Comparison of ENCODE assay signal across 9 cellular contexts in the genomic region with DNA sequence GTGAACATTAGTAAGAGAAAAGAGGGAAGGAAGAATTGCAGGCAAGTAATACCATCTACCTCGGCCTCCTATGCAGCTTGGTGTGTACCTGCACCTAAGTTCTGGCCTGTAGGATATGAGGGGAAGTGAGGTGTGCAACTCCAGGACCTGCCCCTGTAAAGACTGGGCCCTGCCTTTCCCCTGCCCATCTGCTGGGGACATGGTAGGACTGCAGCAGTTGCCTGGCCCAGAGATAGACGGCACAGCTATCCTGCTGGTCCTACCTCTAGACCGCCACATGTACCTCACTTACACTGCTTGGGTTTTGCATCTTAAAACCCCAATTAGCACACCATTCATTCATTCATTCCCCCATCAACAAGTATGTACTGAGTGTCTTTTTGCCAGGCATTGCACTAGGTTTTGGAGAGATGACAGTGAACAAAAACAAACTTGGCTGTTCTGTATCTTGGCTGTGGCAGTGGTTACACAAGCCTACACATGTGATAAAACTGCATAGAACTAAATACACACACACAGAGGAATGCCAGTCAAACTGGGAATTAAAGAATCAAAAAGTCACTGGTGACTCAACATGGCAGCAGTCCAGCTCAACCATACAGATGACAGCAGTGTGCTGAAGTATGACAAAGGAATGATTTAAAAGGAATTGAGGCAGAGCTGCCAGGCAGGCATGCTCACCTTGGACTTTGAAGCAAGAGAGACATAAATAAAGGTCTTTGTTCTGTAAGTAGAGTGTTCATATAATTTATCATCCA. TPM values are rescaled to one million over a fixed set of nuclear protein-coding genes. Genes with fewer than 3 reads are reported as not detected.
DNase-seq lines count a peak whose midpoint lies in the region; ATAC-seq and TF ChIP-seq lines count a peak whose summit lies in the region.
"Had no signal": no experiment of that assay in that cellular context is flagged by ENCODE, and none has a peak within 500 bp of the region (broad histone marks: within the 10 kb centered on the region; RNA-seq: fewer than 3 reads in every experiment).

No MANE protein-coding gene starts in this region.

- H3K27ac ChIP-seq in Panc1 (ENCODE audit: low read length) (no peak overlapping the region), MM.1S (ENCODE audit: low read length) (no peak overlapping the region)

- H3K27me3 ChIP-seq in Panc1 (ENCODE audit: control insufficient read depth, insufficient read depth, low read length) = no peaks in the 10 kb centered on the region
- no peaks in the 10 kb centered on the region for H3K27me3 ChIP-seq in MM.1S (replicated peaks; ENCODE audit: insufficient read depth, low read length)

- H3K4me3 ChIP-seq in Panc1 (ENCODE audit: low read depth in 2 of 2, low read length in 2 of 2) (no peak overlapping the region), fibroblast of mammary gland (ENCODE audit: control insufficient read depth, low read depth, low read length) (no peak overlapping the region), retinal pigment epithelial cell (ENCODE audit: low read length) (no peak overlapping the region), MM.1S (ENCODE audit: low read length) (no peak overlapping the region)

- no peaks in the 10 kb centered on the region for H4K20me1 ChIP-seq in MM.1S (ENCODE audit: insufficient read depth, low read length)

- H3K36me3 ChIP-seq in Panc1 (ENCODE audit: control insufficient read depth, insufficient read depth, low read length) (peaks cover under 1% of the 10 kb centered on the region; the same call in 1 of the 2 replicates), MM.1S (replicated peaks; ENCODE audit: insufficient read depth, low read length) (no peaks in the 10 kb centered on the region)

- peak; percentile 59 for ATAC-seq in Panc1

- no peak for TF ChIP-seq CTCF in Panc1 (IDR thresholded peaks at IDR 0.05)
- TF ChIP-seq CTCF in fibroblast of mammary gland (conservative IDR thresholded peaks at IDR 0.05; ENCODE audit: control insufficient read depth, insufficient read depth, low read depth, low read length) = no peak
- no peak for TF ChIP-seq CTCF in retinal pigment epithelial cell (conservative IDR thresholded peaks at IDR 0.05; ENCODE audit: low read depth, low read length)
- no peak for TF ChIP-seq CTCF in MM.1S (IDR thresholded peaks at IDR 0.05; ENCODE audit: low read length)

- no peaks in the 10 kb centered on the region for H3K9me2 ChIP-seq in MM.1S (replicated peaks; ENCODE audit: insufficient read depth, low read length)

- intact Hi-C loops in Panc1 (cut with micrococcal nuclease; ENCODE audit: unreplicated experiment) = no loop called here

- no peak overlapping the region for H3K4me2 ChIP-seq in MM.1S (ENCODE audit: low read depth, low read length)

- BruUV-seq in Panc1 (replicated peaks; lab: Mats Ljungman, UMichigan) = no TSS peak

- no peak overlapping the region for H2AFZ ChIP-seq in MM.1S (ENCODE audit: low read length)

- in situ Hi-C loops in Panc1 (cut with HindIII; ENCODE audit: low pct_unique_long_range_greater_than_20kb, low sequenced_read_pairs) = no loop called here

- POLR2A ChIA-PET in Panc1 (lab: Charles Lee) = no interaction called here

- no peak overlapping the region for H3K9ac ChIP-seq in MM.1S (ENCODE audit: low read length)

- peaks cover 17% of the 10 kb centered on the region for H3F3A ChIP-seq in MM.1S (ENCODE audit: insufficient read depth, low read length)

- peaks cover 17% of the 10 kb centered on the region for H3K79me2 ChIP-seq in MM.1S (ENCODE audit: low read length)

- DNase-seq in COR-L47 (lab: John Stamatoyannopoulos, UW) = peak; percentile 33
- peak; percentile 84 for DNase-seq in Panc1 (ENCODE audit: low read depth, low spot score)
- peak; percentile 81 for DNase-seq in fibroblast of mammary gland (ENCODE audit: low read depth)
- peak; percentile 82 for DNase-seq in retinal pigment epithelial cell (ENCODE audit: low read depth)
- DNase-seq in putamen (ENCODE audit: low spot score) = no peak
- no peak for DNase-seq in NCI-H187 treated with DMSO at 0.1 percent for 48 hours (lab: John Stamatoyannopoulos, UW)
- no peak for DNase-seq in MM.1S
- no peak for DNase-seq in NCI-H446 treated with DMSO at 0.1 percent for 48 hours (lab: John Stamatoyannopoulos, UW)
- DNase-seq: NCI-H1105 had no signal

- H3K9me3 ChIP-seq in Panc1 (ENCODE audit: control insufficient read depth, insufficient read depth, low read depth, low read length) (peaks cover 10% of the 10 kb centered on the region; the same call in 1 of the 2 replicates), MM.1S (replicated peaks; ENCODE audit: insufficient read depth, low read length) (no peaks in the 10 kb centered on the region)

- CTCF ChIA-PET in Panc1 (lab: Charles Lee) = interaction anchor here (0.6 kb wide), 1 partner anchor 47 kb away, joined by 4 read pairs; no protein-coding TSS in a partner anchor

- H3K4me1 ChIP-seq in Panc1 (ENCODE audit: control insufficient read depth, insufficient read depth, low read length) = no peaks in the 10 kb centered on the region; the same call in 1 of the 2 replicates
- H3K4me1 ChIP-seq in MM.1S (ENCODE audit: low read length) = peaks cover 20% of the 10 kb centered on the region

RNA-seq across cellular contexts. Expression of a gene that starts 23.3 kb away (rescaled TPM):
- 113 TPM for total RNA-seq in Panc1 (2021; ENCODE audit: unreplicated experiment)
- polyA plus RNA-seq in Panc1 (2012; ENCODE audit: insufficient read length) = 116 TPM

RNA-seq across cellular contexts. Expression of a gene that starts 35.1 kb away (rescaled TPM):
- total RNA-seq in Panc1 (2021; ENCODE audit: unreplicated experiment) = 17.8 TPM
- 9.0 TPM for polyA plus RNA-seq in Panc1 (2012; ENCODE audit: insufficient read length)

Comparison
In these comparisons a context has a peak if more than half of its experiments do, and no peak if none do; other contexts are left out.
1. DNase-seq: peak in COR-L47 (single experiment), Panc1 (single experiment), fibroblast of mammary gland (single experiment) and retinal pigment epithelial cell (single experiment); none in putamen (single experiment), NCI-H187 treated with DMSO at 0.1 percent for 48 hours (single experiment), MM.1S (single experiment) and NCI-H446 treated with DMSO at 0.1 percent for 48 hours (single experiment).